20 cellular contexts compared by ENCODE assay signal in genomic region chr13:33816912-33817311, GRCh38. TPM values are rescaled to one million over a fixed set of nuclear protein-coding genes. Genes with fewer than 3 reads are reported as not detected.
DNase-seq lines count a peak whose midpoint lies in the region; ATAC-seq, FAIRE-seq and TF ChIP-seq lines count a peak whose summit lies in the region.
"Had no signal": no experiment of that assay in that cellular context is flagged by ENCODE, and none has a peak within 500 bp of the region (broad histone marks: within the 10 kb centered on the region; RNA-seq: fewer than 3 reads in every experiment).

No MANE protein-coding gene starts in this region.

- no peak for FAIRE-seq in A549 (lab: Jason Lieb, UNC)
- FAIRE-seq: astrocyte had no signal

- POLR2A ChIA-PET in A549 (lab: Yijun Ruan, JAX), result no interaction called here
- POLR2A ChIA-PET in CD8-positive, alpha-beta T cell (lab: Charles Lee), result no interaction called here
- POLR2A ChIA-PET in WTC11 (lab: Charles Lee), result no interaction called here

- DNase-seq in A549 (ENCODE audit: low read depth in 1 of 2, low spot score in 1 of 2), result no peak
- DNase-seq in CD8-positive, alpha-beta T cell, result no peak
- DNase-seq in WTC11 (ENCODE audit: low spot score), result no peak
- DNase-seq in mesothelial cell of epicardium (ENCODE audit: low spot score in 2 of 2, unreplicated experiment in 2 of 2), result no peak
- DNase-seq in left colon, result no peak
- no peak for DNase-seq in transverse colon
- DNase-seq in caudate nucleus (lab: John Stamatoyannopoulos, UW), result no peak
- no peak for DNase-seq in stimulated activated CD4-positive, alpha-beta T cell treated with anti-CD3 and anti-CD28 coated beads, Interleukin-4, amount 100 ng/mL, for 4 hours
- DNase-seq: AML-193; HCEC 1CT; NCI-H2081; NCI-H526; occipital lobe; Peyer's patch; stimulated activated CD4-positive, alpha-beta T cell treated with anti-CD3 and anti-CD28 coated beads, Interleukin-2, amount 100 ng/mL, for 48 hours; stimulated activated CD8-positive, alpha-beta memory T cell treated with anti-CD3 and anti-CD28 coated beads, Interleukin-4, amount 100 ng/mL, for 48 hours; testis had no signal

- H3K4me1 Mint-ChIP-seq in CD8-positive, alpha-beta T cell (ENCODE audit: low read depth), result peaks cover 16% of the 10 kb centered on the region
- H3K4me1 Mint-ChIP-seq in WTC11 (peaks cover 11% of the 10 kb centered on the region), mesothelial cell of epicardium (peaks cover 15% of the 10 kb centered on the region)

- no peak overlapping the region for H3K4me3 ChIP-seq in A549
- no peak overlapping the region for H3K4me3 ChIP-seq in CD8-positive, alpha-beta T cell (ENCODE audit: low read depth, low read length)
- no peak overlapping the region for H3K4me3 ChIP-seq in transverse colon

- H3K4me2 ChIP-seq in A549, result peak overlapping the region; percentile 93

- H3K36me3 Mint-ChIP-seq in CD8-positive, alpha-beta T cell, result peaks cover 19% of the 10 kb centered on the region
- H3K36me3 Mint-ChIP-seq in WTC11, result peaks cover 15% of the 10 kb centered on the region
- no peaks in the 10 kb centered on the region for H3K36me3 Mint-ChIP-seq in mesothelial cell of epicardium

- 56% methylated on average over 2 of the region's 2 CpGs for WGBS in A549 (ENCODE audit: missing lambda C conversion rate)
- 96% methylated on average over 2 of the region's 2 CpGs for whole genome bisulfite sequencing in transverse colon (ENCODE audit: low coverage in 1 of 2), 2 donors

- H3K9me3 ChIP-seq in A549 (no peaks in the 10 kb centered on the region), transverse colon (no peaks in the 10 kb centered on the region)
- H3K9me3 ChIP-seq in CD8-positive, alpha-beta T cell (ENCODE audit: low read length), result no peaks in the 10 kb centered on the region
- H3K9me3 ChIP-seq: Peyer's patch, testis had no signal

- no peaks in the 10 kb centered on the region for H3K27me3 ChIP-seq in CD8-positive, alpha-beta T cell (ENCODE audit: insufficient read depth, low read length)
- H3K27me3 ChIP-seq in transverse colon, result peaks cover 5% of the 10 kb centered on the region
- H3K27me3 ChIP-seq: Peyer's patch, testis had no signal

- intact Hi-C loops in CD8-positive, alpha-beta T cell (cut with DNase I, micrococcal nuclease), result loop anchor here (2.0 to 10.0 kb wide), 6 partner anchors 30 to 1390 kb away; partner anchors contain the start of genes N4BP2L2 (in 2 of the 2), N4BP2L1 (in 1 of the 2) and PDS5B (in 1 of the 2)
- intact Hi-C loops in left colon (cut with DNase I, micrococcal nuclease) (no loop called here), transverse colon (cut with DNase I; ENCODE audit: low total_unique reads) (no loop called here)

- TF ChIP-seq EP300 in A549 (IDR thresholded peaks at IDR 0.05), result no peak
- no peak for TF ChIP-seq EP300 in transverse colon (IDR thresholded peaks at IDR 0.05; ENCODE audit: low read depth)

- no peak for TF ChIP-seq POLR2A in A549 (IDR thresholded peaks at IDR 0.05; ENCODE audit: low read length)
- TF ChIP-seq POLR2A in transverse colon (IDR thresholded peaks at IDR 0.05), result no peak

- peak overlapping the region; percentile 23 for H3K4me3 Mint-ChIP-seq in CD8-positive, alpha-beta T cell
- H3K4me3 Mint-ChIP-seq in WTC11 (peak overlapping the region; percentile 18; the same call in 1 of the 2 replicates), mesothelial cell of epicardium (peak overlapping the region; percentile 21)

- CTCF ChIA-PET in A549 (lab: Yijun Ruan, JAX), result interaction anchor here (1.6 kb wide), 1 partner anchor 16 kb away, joined by 4 read pairs; no protein-coding TSS in a partner anchor
- CTCF ChIA-PET in CD8-positive, alpha-beta T cell (lab: Charles Lee), result interaction anchor here (0.8 to 1.3 kb wide), 2 partner anchors 11 to 1508 kb away, joined by 3 to 4 read pairs; no protein-coding TSS in a partner anchor
- CTCF ChIA-PET in WTC11 (lab: Charles Lee), result no interaction called here

- H3K27ac ChIP-seq in A549 (no peak overlapping the region; a peak in 1 of 6 replicates), transverse colon (no peak overlapping the region), caudate nucleus (ENCODE audit: low read depth, low read length) (no peak overlapping the region)
- no peak overlapping the region for H3K27ac ChIP-seq in CD8-positive, alpha-beta T cell (ENCODE audit: low read depth, low read length)

- H3K27ac Mint-ChIP-seq in CD8-positive, alpha-beta T cell, result no peak overlapping the region
- H3K27ac Mint-ChIP-seq in WTC11 (no peak overlapping the region), mesothelial cell of epicardium (no peak overlapping the region)

- H3K36me3 ChIP-seq in CD8-positive, alpha-beta T cell (ENCODE audit: insufficient read depth, low read length), result no peaks in the 10 kb centered on the region
- H3K36me3 ChIP-seq in transverse colon, result no peaks in the 10 kb centered on the region
- H3K36me3 ChIP-seq: Peyer's patch had no signal

- TF ChIP-seq CTCF in A549 (IDR thresholded peaks at IDR 0.05), result no peak
- no peak for TF ChIP-seq CTCF in CD8-positive, alpha-beta T cell (IDR thresholded peaks at IDR 0.05)
- TF ChIP-seq CTCF in WTC11 (IDR thresholded peaks at IDR 0.05), result no peak
- TF ChIP-seq CTCF in mesothelial cell of epicardium (IDR thresholded peaks at IDR 0.05; ENCODE audit: unreplicated experiment), result no peak
- TF ChIP-seq CTCF in transverse colon (IDR thresholded peaks at IDR 0.05), result no peak

- H3K9me3 Mint-ChIP-seq in CD8-positive, alpha-beta T cell, result peaks cover 2% of the 10 kb centered on the region
- H3K9me3 Mint-ChIP-seq in WTC11 (no peaks in the 10 kb centered on the region), mesothelial cell of epicardium (no peaks in the 10 kb centered on the region)
- H3K9me3 Mint-ChIP-seq: activated T-helper 2 cell treated with anti-CD3 and anti-CD28 coated beads, Interferon-gamma antibody, Interleukin-2, Interleukin-4, amounts not matched to agents 10 μg/mL and 5 μg/mL and 100 μg/mL, durations not matched to agents 14 hours and 24 hours and 36 hours; memory B cell had no signal

- peaks cover 8% of the 10 kb centered on the region for H3K27me3 Mint-ChIP-seq in CD8-positive, alpha-beta T cell (ENCODE audit: low read depth)
- H3K27me3 Mint-ChIP-seq in WTC11 (ENCODE audit: low read depth), result no peaks in the 10 kb centered on the region
- H3K27me3 Mint-ChIP-seq in mesothelial cell of epicardium (ENCODE audit: low read depth), result peaks cover 13% of the 10 kb centered on the region

- no peak for TF ChIP-seq RAD21 in A549 (conservative IDR thresholded peaks at IDR 0.05 in 1 of 2, IDR thresholded peaks at IDR 0.05 in 1 of 2)

- in situ Hi-C loops in transverse colon (cut with MboI; ENCODE audit: low pct_ligation_motif_present in 1 of 4, low pct_unique_long_range_greater_than_20kb in 1 of 4, low sequenced_read_pairs in 3 of 4), result loop anchor here in 1 of 4 donors (25.0 kb wide), 1 partner anchor 1345 kb away; no protein-coding TSS in a partner anchor

- ATAC-seq in A549 (no peak), WTC11 (no peak), left colon (no peak)
- no peak for ATAC-seq in CD8-positive, alpha-beta T cell

- H3K4me1 ChIP-seq in A549 (peaks cover 8% of the 10 kb centered on the region; the same call in 1 of the 3 replicates), transverse colon (peaks cover 0 to 11% (median 6%) of the 10 kb centered on the region in 4 donors)
- H3K4me1 ChIP-seq in CD8-positive, alpha-beta T cell (ENCODE audit: insufficient read depth, low read length), result peaks cover 8% of the 10 kb centered on the region
- H3K4me1 ChIP-seq: Peyer's patch, testis had no signal

TF ChIP-seq in A549, 52 proteins besides CTCF, POLR2A, EP300 and RAD21 (continues in another document):
- TF ChIP-seq USF2 (IDR thresholded peaks at IDR 0.05) (no peak), NPAS2 (CRISPR knock-in tag; IDR thresholded peaks at IDR 0.05; ENCODE audit: borderline replicate concordance) (no peak), CHD4 (IDR thresholded peaks at IDR 0.05; ENCODE audit: borderline replicate concordance) (no peak), ZFP36 (IDR thresholded peaks at IDR 0.05; ENCODE audit: borderline replicate concordance, partially characterized antibody) (no peak), EHMT2 (IDR thresholded peaks at IDR 0.05; ENCODE audit: low read depth) (no peak), JUN (IDR thresholded peaks at IDR 0.05) (no peak), RCOR1 (IDR thresholded peaks at IDR 0.05; ENCODE audit: low read depth, low read length) (no peak)

TF ChIP-seq in WTC11, 78 proteins besides CTCF, POLR2A, EP300 and RAD21:
- no peak for TF ChIP-seq ZNF671 (CRISPR knock-in tag; IDR thresholded peaks at IDR 0.05)
- no peak for TF ChIP-seq GABPB1 (CRISPR knock-in tag; IDR thresholded peaks at IDR 0.05)
- TF ChIP-seq ZNF425 (CRISPR knock-in tag; conservative IDR thresholded peaks at IDR 0.05), result no peak
- TF ChIP-seq MAX (CRISPR knock-in tag; IDR thresholded peaks at IDR 0.05), result no peak

RNA-seq across cellular contexts. Expression of gene RFC3, which starts 1.0 kb away (rescaled TPM):
- polyA plus RNA-seq in A549 (2011; rRNA removed) (39.9 and 54.5 TPM in 2 replicates), A549 (2017; fragmentation: RNase III; extraction: RNeasy Plus Mini Kit Qiagen cat#74134 plus additional on column Dnase treatment) (44.0 to 45.3 TPM (median 44.2 TPM) in 3 replicates)
- 23.9 and 26.5 TPM in 2 replicates for polyA plus RNA-seq in A549 (2012; cell fraction: cytosol; rRNA removed)
- 13.2 and 19.3 TPM in 2 replicates for polyA plus RNA-seq in A549 (2012; cell fraction: nucleus; rRNA removed)
- 12.5 and 18.0 TPM in 2 replicates for polyA minus RNA-seq in A549 (2011; rRNA and poly(A)+ RNA removed)
- total RNA-seq in CD8-positive, alpha-beta T cell, result 1 to 10 TPM; 5.8 to 6.2 TPM
- total RNA-seq in WTC11 (2021) (37.0 to 40.6 TPM (median 37.8 TPM) in 3 replicates), mesothelial cell of epicardium (18.5 to 20.4 TPM (median 19.7 TPM) in 3 replicates), left colon (1 to 10 TPM; 3.5 to 6.2 TPM), transverse colon (10 to 100 TPM in 1 of 4 donors, 1 to 10 TPM in 2, not detected in 1; 3.3 to 62.5 (median 4.4) TPM)

Comparison
In these comparisons a context has a peak if more than half of its experiments do, and no peak if none do; other contexts are left out.
1. intact Hi-C loops: an anchor here in CD8-positive, alpha-beta T cell (2.0 to 10.0 kb wide); none called in left colon and transverse colon.